Comparison of ENCODE assay signal across 8 cellular contexts in genomic region chr6:160520043-160520904, GRCh38.
DNase-seq lines count a peak whose midpoint lies in the region; ATAC-seq, FAIRE-seq and TF ChIP-seq lines count a peak whose summit lies in the region.

No MANE protein-coding gene starts in this region.

- 0 to 1% methylated on average over 61 to 73 of the region's 73 CpGs for WGBS in pancreas, 2 donors
- 1% methylated on average over 9 to 33 of the region's 73 CpGs for WGBS in thyroid gland, 2 donors

- peak overlapping the region; percentile 91 for H3K27ac Mint-ChIP-seq in activated naive CD8-positive, alpha-beta T cell treated with anti-CD3 and anti-CD28 coated beads for 36 hours

- peak overlapping the region; percentile 81 for H3K9ac ChIP-seq in HUES6 (ENCODE audit: low read length)

- intact Hi-C loops in pancreas (cut with DNase I) = no loop called here
- intact Hi-C loops in thyroid gland (cut with DNase I) = no loop called here

- H3K9me3 ChIP-seq in HUES6 (ENCODE audit: control insufficient read depth, insufficient read depth, low read depth, low read length) (no peaks in the 10 kb centered on the region), cardiac muscle cell (ENCODE audit: low read depth) (no peaks in the 10 kb centered on the region), pancreas (no peaks in the 10 kb centered on the region), thyroid gland (no peaks in the 10 kb centered on the region)

- H3K36me3 ChIP-seq in HUES6 (ENCODE audit: control insufficient read depth, insufficient read depth, low read length) (no peaks in the 10 kb centered on the region), cardiac muscle cell (no peaks in the 10 kb centered on the region), pancreas (no peaks in the 10 kb centered on the region), thyroid gland (no peaks in the 10 kb centered on the region)

- TF ChIP-seq CTCF in cardiac muscle cell (IDR thresholded peaks at IDR 0.05; ENCODE audit: low read depth, low read length) (no peak), pancreas (IDR thresholded peaks at IDR 0.05) (peak in 2 of 4 donors; percentile 20 to 96), thyroid gland (IDR thresholded peaks at IDR 0.05) (peak in 3 of 6 experiments; percentile 81 to 93 (median 86))

- no peak overlapping the region for H3K27ac ChIP-seq in HUES6 (ENCODE audit: low read depth, low read length)
- no peak overlapping the region for H3K27ac ChIP-seq in cardiac muscle cell
- H3K27ac ChIP-seq in pancreas = peak overlapping the region; percentile 54 to 87 (median 77)
- H3K27ac ChIP-seq in thyroid gland = peak overlapping the region in 2 of 3 donors; percentile 53 to 71

- DNase-seq in DMS79 (lab: John Stamatoyannopoulos, UW) = peak; percentile 11
- peak; percentile 39 for DNase-seq in SKM-1 (lab: John Stamatoyannopoulos, UW; ENCODE audit: unreplicated experiment)
- peak; percentile 71 for DNase-seq in activated naive CD8-positive, alpha-beta T cell treated with anti-CD3 and anti-CD28 coated beads for 36 hours
- peak; percentile 76 to 77 for DNase-seq in cardiac muscle cell (ENCODE audit: low read depth in 1 of 2, low spot score in 1 of 2)
- DNase-seq in pancreas = peak; percentile 71 to 93 (median 86)
- peak; percentile 77 to 82 for DNase-seq in thyroid gland

- H3K4me1 Mint-ChIP-seq in activated naive CD8-positive, alpha-beta T cell treated with anti-CD3 and anti-CD28 coated beads for 36 hours = peaks cover 13% of the 10 kb centered on the region

- H3K27me3 ChIP-seq in HUES6 (ENCODE audit: control insufficient read depth, insufficient read depth, low read length) = 0 out of 2 replicates have a peak, but pooled peaks cover 5% of the 10 kb centered on the region
- no peaks in the 10 kb centered on the region for H3K27me3 ChIP-seq in cardiac muscle cell
- no peaks in the 10 kb centered on the region for H3K27me3 ChIP-seq in pancreas
- no peaks in the 10 kb centered on the region for H3K27me3 ChIP-seq in thyroid gland

- TF ChIP-seq POLR2A in thyroid gland (IDR thresholded peaks at IDR 0.05) = no peak

- H3K36me3 Mint-ChIP-seq in activated naive CD8-positive, alpha-beta T cell treated with anti-CD3 and anti-CD28 coated beads for 36 hours = no peaks in the 10 kb centered on the region

- FAIRE-seq in pancreas (lab: Jason Lieb, UNC) = no peak

- ATAC-seq in GM21526 (IDR thresholded peaks at IDR 0.05; ENCODE audit: low FRiP score, unreplicated experiment) = peak; percentile 75
- ATAC-seq in pancreas = peak; percentile 94 to 97 (median 96)

- H3K27me3 Mint-ChIP-seq in activated naive CD8-positive, alpha-beta T cell treated with anti-CD3 and anti-CD28 coated beads for 36 hours = peaks cover 20% of the 10 kb centered on the region

- H3K4me3 ChIP-seq in HUES6 (ENCODE audit: low read depth, low read length) = peak overlapping the region; percentile 72
- H3K4me3 ChIP-seq in cardiac muscle cell = peak overlapping the region; percentile 53
- H3K4me3 ChIP-seq in pancreas = peak overlapping the region; percentile 57 to 74 (median 64)
- peak overlapping the region; percentile 27 to 65 (median 44) for H3K4me3 ChIP-seq in thyroid gland (replicated peaks in 1 of 3)

- H3K4me1 ChIP-seq in HUES6 (ENCODE audit: control insufficient read depth, insufficient read depth, low read length) = peaks cover 14% of the 10 kb centered on the region
- H3K4me1 ChIP-seq in cardiac muscle cell (ENCODE audit: low read depth) = no peaks in the 10 kb centered on the region
- H3K4me1 ChIP-seq in pancreas = peaks cover 0 to 8% (median 6%) of the 10 kb centered on the region in 3 donors
- peaks cover 0 to 4% of the 10 kb centered on the region in 2 donors for H3K4me1 ChIP-seq in thyroid gland

- H3K4me3 Mint-ChIP-seq in activated naive CD8-positive, alpha-beta T cell treated with anti-CD3 and anti-CD28 coated beads for 36 hours = peak overlapping the region; percentile 88

- H3K9me3 Mint-ChIP-seq in activated naive CD8-positive, alpha-beta T cell treated with anti-CD3 and anti-CD28 coated beads for 36 hours = no peaks in the 10 kb centered on the region

Comparison
In these comparisons a context has a peak if more than half of its experiments do, and no peak if none do; other contexts are left out.
1. DNase-seq: peak in every context shown above with its lines; median percentile 86 in pancreas; 80 in thyroid gland; 76 in cardiac muscle cell; 71 in activated naive CD8-positive, alpha-beta T cell treated with anti-CD3 and anti-CD28 coated beads for 36 hours; 39 in SKM-1; 11 in DMS79.
2. H3K27ac ChIP-seq: peak in pancreas (4 of 4) and thyroid gland (2 of 3); none in HUES6 (single experiment) and cardiac muscle cell (single experiment).
3. Peak in every context shown above with its lines, with median percentiles within 50 percentile points of each other: H3K4me3 ChIP-seq.